In the genomic region with DNA sequence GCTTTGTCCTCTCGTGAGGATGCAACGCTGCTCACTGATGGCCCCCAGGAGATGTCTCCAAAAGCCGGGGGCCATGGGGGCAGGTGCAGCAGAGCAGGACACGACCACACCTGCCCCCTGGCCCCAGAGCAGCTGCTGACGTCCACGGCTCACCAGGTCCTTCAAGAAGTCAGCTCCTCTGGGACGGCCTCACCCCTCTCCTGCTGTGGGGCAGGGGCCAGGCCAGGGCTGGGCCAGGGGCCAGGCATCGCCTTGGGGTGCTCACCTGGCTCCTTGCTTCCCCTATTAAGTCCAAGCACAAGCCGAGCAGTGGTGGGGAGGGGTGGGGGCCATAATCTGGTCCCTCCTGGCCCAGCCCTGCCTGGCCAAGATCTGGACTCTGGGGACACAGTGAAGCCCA, we compare ENCODE assay signal across 13 cellular contexts. TPM values are rescaled to one million over a fixed set of nuclear protein-coding genes. Genes with fewer than 3 reads are reported as not detected.
DNase-seq lines count a peak whose midpoint lies in the region; ATAC-seq and TF ChIP-seq lines count a peak whose summit lies in the region.
"Had no signal": no experiment of that assay in that cellular context is flagged by ENCODE, and none has a peak within 500 bp of the region (broad histone marks: within the 10 kb centered on the region; RNA-seq: fewer than 3 reads in every experiment).

No MANE protein-coding gene starts in this region.

- H3K9me3 Mint-ChIP-seq in activated naive CD4-positive, alpha-beta T cell treated with anti-CD3 and anti-CD28 coated beads, Interleukin-2, amount 50 U/mL, for 24 hours = no peaks in the 10 kb centered on the region
- peaks cover 11% of the 10 kb centered on the region for H3K9me3 Mint-ChIP-seq in nephron progenitor cell

- H3K4me2 ChIP-seq in OCI-LY7 (ENCODE audit: low read length) = peak overlapping the region; percentile 31

- CTCF ChIA-PET in OCI-LY7 (lab: Charles Lee; ENCODE audit: unreplicated experiment) = interaction anchor here (0.6 kb wide), 1 partner anchor 68 kb away, joined by 3 read pairs; no protein-coding TSS in a partner anchor

- H2AFZ ChIP-seq in OCI-LY7 (ENCODE audit: low read length) = peak overlapping the region; percentile 83

- H3K4me1 ChIP-seq in OCI-LY7 (ENCODE audit: insufficient read depth, low read length, poor library complexity, severe bottlenecking) (peaks cover 17% of the 10 kb centered on the region), HAP-1 (no peaks in the 10 kb centered on the region)
- peaks cover 34% of the 10 kb centered on the region for H3K4me1 ChIP-seq in effector memory CD4-positive, alpha-beta T cell (ENCODE audit: control insufficient read depth, insufficient read depth, low read length, poor library complexity, severe bottlenecking)
- H3K4me1 ChIP-seq: prostate gland had no signal

- peak overlapping the region; percentile 38 for H3K27ac ChIP-seq in OCI-LY7 (ENCODE audit: low read depth, low read length, poor library complexity, severe bottlenecking)
- H3K27ac ChIP-seq in effector memory CD4-positive, alpha-beta T cell (ENCODE audit: insufficient read depth, low read length, poor library complexity, severe bottlenecking) = peak overlapping the region; percentile 73
- H3K27ac ChIP-seq: esophagus muscularis mucosa, prostate gland had no signal

- peak; percentile 4 for ATAC-seq in stimulated activated naive CD8-positive, alpha-beta T cell treated with anti-CD3 and anti-CD28 coated beads, Interleukin-15, Interleukin-2, amounts not matched to agents 100 U/mL and 50 U/mL, for 24 hours
- ATAC-seq in GM19395 (IDR thresholded peaks at IDR 0.05; ENCODE audit: unreplicated experiment) = no peak

- H4K20me1 ChIP-seq in OCI-LY7 (ENCODE audit: insufficient read depth, low read length) = no peaks in the 10 kb centered on the region

- H3K4me1 Mint-ChIP-seq in activated naive CD4-positive, alpha-beta T cell treated with anti-CD3 and anti-CD28 coated beads, Interleukin-2, amount 50 U/mL, for 24 hours = peaks cover 47% of the 10 kb centered on the region
- H3K4me1 Mint-ChIP-seq in nephron progenitor cell = peaks cover 40% of the 10 kb centered on the region

- intact Hi-C loops in OCI-LY7 (cut with micrococcal nuclease; ENCODE audit: unreplicated experiment) = loop anchor here (5.0 kb wide), 1 partner anchor 48 kb away; the partner anchor contains the start of genes HAUS3 and POLN

- in situ Hi-C loops in HAP-1 (cut with MboI; ENCODE audit: low sequenced_read_pairs) = no loop called here

- POLR2A ChIA-PET in OCI-LY7 (lab: Charles Lee) = interaction anchor here (1.0 kb wide), 1 partner anchor 8 kb away, joined by 3 read pairs; no protein-coding TSS in a partner anchor

- H3K4me3 ChIP-seq in OCI-LY7 (ENCODE audit: low read depth, low read length, poor library complexity, severe bottlenecking) (no peak overlapping the region), HAP-1 (no peak overlapping the region)
- H3K4me3 ChIP-seq in effector memory CD4-positive, alpha-beta T cell (ENCODE audit: insufficient read depth, low read depth, low read length, poor library complexity, severe bottlenecking) = no peak overlapping the region
- H3K4me3 ChIP-seq: esophagus muscularis mucosa, prostate gland had no signal

- no peaks in the 10 kb centered on the region for H3K27me3 Mint-ChIP-seq in activated naive CD4-positive, alpha-beta T cell treated with anti-CD3 and anti-CD28 coated beads, Interleukin-2, amount 50 U/mL, for 24 hours
- H3K27me3 Mint-ChIP-seq in nephron progenitor cell (ENCODE audit: low read depth, poor library complexity) = peaks cover 13% of the 10 kb centered on the region

- H3K4me3 Mint-ChIP-seq in activated naive CD4-positive, alpha-beta T cell treated with anti-CD3 and anti-CD28 coated beads, Interleukin-2, amount 50 U/mL, for 24 hours = no peak overlapping the region
- H3K4me3 Mint-ChIP-seq in nephron progenitor cell = no peak overlapping the region

- peaks cover under 1% of the 10 kb centered on the region for H3K36me3 Mint-ChIP-seq in activated naive CD4-positive, alpha-beta T cell treated with anti-CD3 and anti-CD28 coated beads, Interleukin-2, amount 50 U/mL, for 24 hours
- H3K36me3 Mint-ChIP-seq in nephron progenitor cell (ENCODE audit: low read depth) = no peaks in the 10 kb centered on the region

- H3K36me3 ChIP-seq in OCI-LY7 (ENCODE audit: insufficient read depth, low read length) (no peaks in the 10 kb centered on the region), HAP-1 (replicated peaks) (no peaks in the 10 kb centered on the region)
- no peaks in the 10 kb centered on the region for H3K36me3 ChIP-seq in effector memory CD4-positive, alpha-beta T cell (ENCODE audit: control insufficient read depth, insufficient read depth, low read length)
- H3K36me3 ChIP-seq: esophagus muscularis mucosa, prostate gland had no signal

- no peaks in the 10 kb centered on the region for H3K9me2 ChIP-seq in OCI-LY7 (ENCODE audit: insufficient read depth, low read length)

- BruUV-seq in OCI-LY7 (replicated peaks; lab: Mats Ljungman, UMichigan) = no TSS peak

- no peaks in the 10 kb centered on the region for H3K79me2 ChIP-seq in OCI-LY7 (ENCODE audit: insufficient read depth, low read depth, low read length)

- peak overlapping the region; percentile 90 for H3K27ac Mint-ChIP-seq in activated naive CD4-positive, alpha-beta T cell treated with anti-CD3 and anti-CD28 coated beads, Interleukin-2, amount 50 U/mL, for 24 hours
- no peak overlapping the region for H3K27ac Mint-ChIP-seq in nephron progenitor cell
- H3K27ac Mint-ChIP-seq: activated naive CD4-positive, alpha-beta T cell treated with anti-CD3 and anti-CD28 coated beads for 36 hours had no signal

- TF ChIP-seq CTCF in OCI-LY7 (conservative IDR thresholded peaks at IDR 0.05; ENCODE audit: low read length) (no peak), nephron progenitor cell (IDR thresholded peaks at IDR 0.05) (no peak)

- H3K27me3 ChIP-seq in effector memory CD4-positive, alpha-beta T cell (replicated peaks; ENCODE audit: control insufficient read depth, insufficient read depth, low read length, poor library complexity, severe bottlenecking) = no peaks in the 10 kb centered on the region
- H3K27me3 ChIP-seq in HAP-1 (ENCODE audit: low read depth) = no peaks in the 10 kb centered on the region
- H3K27me3 ChIP-seq: esophagus muscularis mucosa had no signal

- H3K9me3 ChIP-seq in OCI-LY7 (ENCODE audit: low read length) (no peaks in the 10 kb centered on the region), HAP-1 (no peaks in the 10 kb centered on the region)
- no peaks in the 10 kb centered on the region for H3K9me3 ChIP-seq in effector memory CD4-positive, alpha-beta T cell (ENCODE audit: control insufficient read depth, low read length)
- H3K9me3 ChIP-seq: esophagus muscularis mucosa, prostate gland had no signal

- DNase-seq in activated naive CD4-positive, alpha-beta T cell treated with Interleukin-2 at 50 U/mL for 16 hours = no peak
- no peak for DNase-seq in OCI-LY7 (ENCODE audit: low spot score)
- DNase-seq in effector memory CD4-positive, alpha-beta T cell = no peak
- no peak for DNase-seq in stimulated activated naive CD8-positive, alpha-beta T cell treated with anti-CD3 and anti-CD28 coated beads, Interleukin-15, Interleukin-2, amounts not matched to agents 100 U/mL and 50 U/mL, for 24 hours
- DNase-seq in nephron progenitor cell = no peak
- DNase-seq in HAP-1 (ENCODE audit: low spot score in 2 of 2) = no peak
- DNase-seq: GOT3, NCI-H2029 treated with DMSO at 0.1 percent for 48 hours had no signal

RNA-seq across cellular contexts. Expression of gene MXD4, which starts 28.6 kb away (rescaled TPM):
- total RNA-seq in OCI-LY7 (2014; rRNA removed; shearing (Covaris generic)) = 2.4 and 3.0 TPM in 2 replicates
- total RNA-seq in OCI-LY7 (2022) = 10.4 and 11.6 TPM in 2 replicates

RNA-seq across cellular contexts. Expression of gene HAUS3, which starts 48.6 kb away (rescaled TPM):
- total RNA-seq in OCI-LY7 (2014; rRNA removed; shearing (Covaris generic)) = 15.9 and 20.1 TPM in 2 replicates
- total RNA-seq in OCI-LY7 (2022) = 21.1 and 22.2 TPM in 2 replicates

RNA-seq across cellular contexts. Expression of gene POLN, which starts 48.6 kb away (rescaled TPM):
- 2.7 and 4.4 TPM in 2 replicates for total RNA-seq in OCI-LY7 (2014; rRNA removed; shearing (Covaris generic))
- 3.5 and 4.0 TPM in 2 replicates for total RNA-seq in OCI-LY7 (2022)
